13 cellular contexts compared by ENCODE assay signal in genomic region chr7:113119429-113119828, GRCh38. TPM values are rescaled to one million over a fixed set of nuclear protein-coding genes. Genes with fewer than 3 reads are reported as not detected.
DNase-seq lines count a peak whose midpoint lies in the region; ATAC-seq and TF ChIP-seq lines count a peak whose summit lies in the region.
"Had no signal": no experiment of that assay in that cellular context is flagged by ENCODE, and none has a peak within 500 bp of the region (broad histone marks: within the 10 kb centered on the region; RNA-seq: fewer than 3 reads in every experiment).

No MANE protein-coding gene starts in this region.

- H3K9me2 ChIP-seq in GM23338 (ENCODE audit: insufficient read depth): no peaks in the 10 kb centered on the region

- H3F3A ChIP-seq in GM23338 (replicated peaks; ENCODE audit: low read depth): no peaks in the 10 kb centered on the region

- POLR2A ChIA-PET in activated B cell treated with CpG ODN at 0.5 μM for 24 hours (lab: Charles Lee): no interaction called here
- POLR2A ChIA-PET in naive thymus-derived CD8-positive, alpha-beta T cell (lab: Charles Lee): no interaction called here

- peak overlapping the region; percentile 82; the same call in 1 of the 2 replicates for H2AFZ ChIP-seq in GM23338

- peaks cover 5% of the 10 kb centered on the region for H3K36me3 ChIP-seq in CD4-positive, CD25-positive, alpha-beta regulatory T cell (ENCODE audit: control insufficient read depth, insufficient read depth, low read length)
- H3K36me3 ChIP-seq in GM23338 (ENCODE audit: insufficient read depth) (no peaks in the 10 kb centered on the region), uterus (no peaks in the 10 kb centered on the region)

- no peak for ATAC-seq in CD4-positive, CD25-positive, alpha-beta regulatory T cell (ENCODE audit: low read depth in 2 of 2)
- no peak for ATAC-seq in GM23338
- ATAC-seq in activated B cell treated with CpG ODN at 0.5 μM for 24 hours (ENCODE audit: low read depth): no peak
- no peak for ATAC-seq in naive thymus-derived CD8-positive, alpha-beta T cell
- no peak for ATAC-seq in HG03159 (IDR thresholded peaks at IDR 0.05; ENCODE audit: unreplicated experiment)

- H3K4me1 ChIP-seq in CD4-positive, CD25-positive, alpha-beta regulatory T cell (ENCODE audit: control insufficient read depth, insufficient read depth, low read length, poor library complexity, severe bottlenecking): peaks cover 13% of the 10 kb centered on the region
- H3K4me1 ChIP-seq in GM23338 (ENCODE audit: insufficient read depth) (no peaks in the 10 kb centered on the region), uterus (no peaks in the 10 kb centered on the region)

- peak overlapping the region; percentile 77; the same call in 1 of the 2 replicates for H3K4me2 ChIP-seq in GM23338

- intact Hi-C loops in activated B cell treated with CpG ODN at 0.5 μM for 24 hours (cut with micrococcal nuclease): loop anchor here (2.0 to 5.0 kb wide), 2 partner anchors 137 to 727 kb away; no protein-coding TSS in a partner anchor
- intact Hi-C loops in cardiac septum (cut with DNase I): loop anchor here (10.0 kb wide), 1 partner anchor 125 kb away; no protein-coding TSS in a partner anchor
- intact Hi-C loops in uterus (cut with DNase I; ENCODE audit: low total_unique reads): no loop called here

- H3K9me3 Mint-ChIP-seq in CD4-positive, CD25-positive, alpha-beta regulatory T cell: peaks cover 0 to 6% (median 0%) of the 10 kb centered on the region in 7 donors
- H3K9me3 Mint-ChIP-seq in GM23338 (no peaks in the 10 kb centered on the region), activated B cell treated with CpG ODN at 0.5 μM for 24 hours (no peaks in the 10 kb centered on the region)
- no peaks in the 10 kb centered on the region for H3K9me3 Mint-ChIP-seq in naive thymus-derived CD8-positive, alpha-beta T cell
- H3K9me3 Mint-ChIP-seq: T-helper 1 cell treated with Interleukin-12 subunit alpha and Interleukin-12 subunit beta and Interleukin-4 antibody, amounts not matched to agents 30 μg/mL and 1 μg/mL, for 36 hours had no signal

- H3K36me3 Mint-ChIP-seq in CD4-positive, CD25-positive, alpha-beta regulatory T cell: peaks cover 11% of the 10 kb centered on the region
- H3K36me3 Mint-ChIP-seq in GM23338 (ENCODE audit: low read depth): peaks cover 19% of the 10 kb centered on the region
- H3K36me3 Mint-ChIP-seq in activated B cell treated with CpG ODN at 0.5 μM for 24 hours (ENCODE audit: low read depth): peaks cover 21% of the 10 kb centered on the region
- peaks cover 0 to 9% (median 4%) of the 10 kb centered on the region in 3 donors for H3K36me3 Mint-ChIP-seq in naive thymus-derived CD8-positive, alpha-beta T cell

- TF ChIP-seq CTCF in GM23338 (conservative IDR thresholded peaks at IDR 0.05; ENCODE audit: low read depth in 2 of 2) (no peak), activated B cell treated with CpG ODN at 0.5 μM for 24 hours (IDR thresholded peaks at IDR 0.05) (no peak), uterus (IDR thresholded peaks at IDR 0.05) (no peak)

- peak overlapping the region; percentile 88 to 99 (median 97) for H3K4me3 Mint-ChIP-seq in CD4-positive, CD25-positive, alpha-beta regulatory T cell
- H3K4me3 Mint-ChIP-seq in GM23338 (peak overlapping the region; percentile 92; the same call in 2 of the 3 replicates), activated B cell treated with CpG ODN at 0.5 μM for 24 hours (peak overlapping the region; percentile 93)
- H3K4me3 Mint-ChIP-seq in naive thymus-derived CD8-positive, alpha-beta T cell: peak overlapping the region; percentile 45 to 99 (median 97)

- H3K27me3 ChIP-seq in CD4-positive, CD25-positive, alpha-beta regulatory T cell (ENCODE audit: control insufficient read depth, insufficient read depth, low read length): no peaks in the 10 kb centered on the region
- H3K27me3 ChIP-seq in GM23338 (ENCODE audit: insufficient read depth) (0 out of 2 replicates have a peak, but pooled peaks cover 6% of the 10 kb centered on the region), uterus (no peaks in the 10 kb centered on the region)
- H3K27me3 ChIP-seq: heart left ventricle had no signal

- H3K4me1 Mint-ChIP-seq in CD4-positive, CD25-positive, alpha-beta regulatory T cell: peaks cover 15 to 32% (median 22%) of the 10 kb centered on the region in 4 donors
- H3K4me1 Mint-ChIP-seq in GM23338 (peaks cover 16% of the 10 kb centered on the region; the same call in 2 of the 3 replicates), activated B cell treated with CpG ODN at 0.5 μM for 24 hours (peaks cover 23% of the 10 kb centered on the region)
- H3K4me1 Mint-ChIP-seq in naive thymus-derived CD8-positive, alpha-beta T cell: peaks cover 3 to 24% (median 13%) of the 10 kb centered on the region in 4 donors

- H3K9me3 ChIP-seq in CD4-positive, CD25-positive, alpha-beta regulatory T cell (ENCODE audit: control insufficient read depth in 2 of 2, low read length in 2 of 2): no peaks in the 10 kb centered on the region
- no peaks in the 10 kb centered on the region for H3K9me3 ChIP-seq in uterus
- H3K9me3 ChIP-seq: heart left ventricle had no signal

- peak overlapping the region in 1 of 3 donors; percentile 97 for H3K27ac Mint-ChIP-seq in CD4-positive, CD25-positive, alpha-beta regulatory T cell
- H3K27ac Mint-ChIP-seq in GM23338 (no peak overlapping the region), activated B cell treated with CpG ODN at 0.5 μM for 24 hours (peak overlapping the region; percentile 97)
- H3K27ac Mint-ChIP-seq in naive thymus-derived CD8-positive, alpha-beta T cell: peak overlapping the region in 6 of 10 donors; percentile 60 to 98 (median 97)

- peak overlapping the region; percentile 99 for H3K4me3 ChIP-seq in CD4-positive, CD25-positive, alpha-beta regulatory T cell (ENCODE audit: low read depth, low read length)
- H3K4me3 ChIP-seq in GM23338 (peak overlapping the region; percentile 74; the same call in 1 of the 2 replicates), uterus (no peak overlapping the region)

- no peak for TF ChIP-seq POLR2A in uterus (IDR thresholded peaks at IDR 0.05)

- peaks cover 4% of the 10 kb centered on the region; the same call in 1 of the 2 replicates for H3K79me2 ChIP-seq in GM23338 (replicated peaks; ENCODE audit: insufficient read depth)

- H4K20me1 ChIP-seq in GM23338 (replicated peaks; ENCODE audit: insufficient read depth): no peaks in the 10 kb centered on the region

- no peak overlapping the region for H3K27ac ChIP-seq in CD4-positive, CD25-positive, alpha-beta regulatory T cell (ENCODE audit: insufficient read depth, low read length, poor library complexity, severe bottlenecking)
- H3K27ac ChIP-seq in GM23338 (ENCODE audit: low read depth) (no peak overlapping the region), uterus (no peak overlapping the region)

- CTCF ChIA-PET in activated B cell treated with CpG ODN at 0.5 μM for 24 hours (lab: Charles Lee): no interaction called here

- no peak for DNase-seq in CD4-positive, CD25-positive, alpha-beta regulatory T cell
- DNase-seq in GM23338 (ENCODE audit: low spot score) (no peak), activated B cell treated with CpG ODN at 0.5 μM for 24 hours (no peak), cardiac septum (ENCODE audit: low spot score) (no peak), HK-2 (ENCODE audit: unreplicated experiment) (no peak), uterus (no peak)
- DNase-seq in naive thymus-derived CD8-positive, alpha-beta T cell: no peak
- DNase-seq: heart left ventricle; NCI-H1092 treated with DMSO at 0.1 percent for 48 hours; posterior cingulate gyrus; stimulated activated CD4-positive, alpha-beta T cell treated with anti-CD3 and anti-CD28 coated beads, Interleukin-4, amount 100 ng/mL, for 1 hour had no signal

- H3K27me3 Mint-ChIP-seq in CD4-positive, CD25-positive, alpha-beta regulatory T cell: peaks cover 6% of the 10 kb centered on the region
- peaks cover 2% of the 10 kb centered on the region for H3K27me3 Mint-ChIP-seq in GM23338 (ENCODE audit: insufficient read depth, low read depth, poor library complexity)
- H3K27me3 Mint-ChIP-seq in activated B cell treated with CpG ODN at 0.5 μM for 24 hours: no peaks in the 10 kb centered on the region
- no peaks in the 10 kb centered on the region for H3K27me3 Mint-ChIP-seq in naive thymus-derived CD8-positive, alpha-beta T cell

RNA-seq across cellular contexts. Expression of gene SMIM30, which starts 1.1 kb away (rescaled TPM):
- total RNA-seq in CD4-positive, CD25-positive, alpha-beta regulatory T cell: 10.9 TPM
- polyA plus RNA-seq in CD4-positive, CD25-positive, alpha-beta regulatory T cell: 10 to 100 TPM; 46.0 to 66.4 (median 51.5) TPM
- 40.6 and 68.4 TPM in 2 replicates for total RNA-seq in GM23338 (2014; rRNA removed; shearing (Covaris generic))
- 148 and 150 TPM in 2 replicates for polyA plus RNA-seq in GM23338 (2016; fragmentation: Nextera tagmentation; extraction: Ambion mirVana)
- 28.7 and 30.6 TPM in 2 replicates for total RNA-seq in activated B cell treated with CpG ODN at 0.5 μM for 24 hours
- 10 to 100 TPM; 14.9 to 18.9 TPM for total RNA-seq in naive thymus-derived CD8-positive, alpha-beta T cell
- polyA plus RNA-seq in naive thymus-derived CD8-positive, alpha-beta T cell: 10 to 100 TPM; 36.7 to 56.3 (median 56.3) TPM
- total RNA-seq in cardiac septum: 127 TPM
- 10 to 100 TPM; 11.5 to 71.5 (median 47.1) TPM for total RNA-seq in uterus

RNA-seq across cellular contexts. Expression of gene GPR85, which starts 32.8 kb away (rescaled TPM):
- total RNA-seq in CD4-positive, CD25-positive, alpha-beta regulatory T cell: not detected
- not detected for polyA plus RNA-seq in CD4-positive, CD25-positive, alpha-beta regulatory T cell
- total RNA-seq in GM23338 (2014; rRNA removed; shearing (Covaris generic)): 0.35 and 0.47 TPM in 2 replicates
- polyA plus RNA-seq in GM23338 (2016; fragmentation: Nextera tagmentation; extraction: Ambion mirVana): 0.16 TPM in 1 of 2 replicates, not detected in the other
- not detected in 2 replicates for total RNA-seq in activated B cell treated with CpG ODN at 0.5 μM for 24 hours
- total RNA-seq in naive thymus-derived CD8-positive, alpha-beta T cell: not detected
- under 1 TPM in 1 of 3 donors, not detected in 2; 0.15 TPM for polyA plus RNA-seq in naive thymus-derived CD8-positive, alpha-beta T cell
- total RNA-seq in cardiac septum: 4.6 TPM
- 1 to 10 TPM in 2 of 4 donors, not detected in 2; 1.0 to 4.8 TPM for total RNA-seq in uterus

Comparison
In these comparisons a context has a peak if more than half of its experiments do, and no peak if none do; other contexts are left out.
1. H3K4me3 ChIP-seq: peak in CD4-positive, CD25-positive, alpha-beta regulatory T cell (single experiment) and GM23338 (single experiment); none in uterus (0 of 2).
2. Peak in every context shown above with its lines, with median percentiles within 50 percentile points of each other: H3K4me3 Mint-ChIP-seq.